ENCODE assay signal across 18 cellular contexts in the genomic region with DNA sequence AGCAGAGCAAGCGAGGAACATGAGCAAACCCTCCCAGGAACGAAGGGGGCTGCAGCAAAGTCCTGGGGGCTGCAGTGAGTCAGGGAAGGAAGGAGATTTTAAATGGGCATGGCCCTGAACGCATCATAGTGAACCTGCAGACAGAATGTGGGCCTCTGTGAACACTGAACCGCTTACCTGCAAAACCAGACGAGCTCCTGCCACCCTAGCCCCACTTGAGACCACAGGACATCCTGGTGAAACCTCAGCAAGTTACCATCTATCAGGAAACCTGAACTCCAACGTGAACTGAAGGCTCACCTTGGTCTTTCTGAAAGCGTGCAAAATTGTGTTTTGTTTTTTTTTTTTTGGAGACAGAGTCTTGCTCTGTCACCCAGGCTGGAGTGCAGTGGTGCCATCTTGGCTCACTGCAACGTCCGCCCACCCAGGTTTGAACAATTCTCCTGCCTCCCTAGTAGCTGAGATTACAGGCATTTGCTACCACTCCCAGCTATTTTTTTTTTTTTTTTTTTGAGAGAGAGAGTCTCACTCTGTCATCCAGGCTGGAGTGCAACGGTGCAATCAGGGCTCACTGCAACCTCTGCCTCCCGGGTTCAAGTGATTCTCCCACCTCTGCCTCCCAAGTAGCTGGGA. TPM values are rescaled to one million over a fixed set of nuclear protein-coding genes. Genes with fewer than 3 reads are reported as not detected.
DNase-seq lines count a peak whose midpoint lies in the region; ATAC-seq and TF ChIP-seq lines count a peak whose summit lies in the region.
"Had no signal": no experiment of that assay in that cellular context is flagged by ENCODE, and none has a peak within 500 bp of the region (broad histone marks: within the 10 kb centered on the region; RNA-seq: fewer than 3 reads in every experiment).

No MANE protein-coding gene starts in this region.

- peak; percentile 6 for DNase-seq in NK-92 treated with Interleukin-12 subunit alpha and Interleukin-12 subunit beta, amount 100 ng/mL, for 24 hours (lab: John Stamatoyannopoulos, UW)
- DNase-seq in NK-92 (lab: John Stamatoyannopoulos, UW; ENCODE audit: unreplicated experiment) (no peak), natural killer cell (no peak), SK-N-DZ (ENCODE audit: low spot score) (no peak)
- DNase-seq in natural killer cell treated with Interleukin-12 subunit alpha and Interleukin-12 subunit beta and Interleukin-15 and Interleukin-18, amount 100 ng/mL, for 72 hours (ENCODE audit: low spot score): no peak
- peak; percentile 37 for DNase-seq in effector CD4-positive, alpha-beta T cell
- DNase-seq in stimulated activated CD4-positive, alpha-beta T cell treated with anti-CD3 and anti-CD28 coated beads, Interleukin-1b, Interleukin-23, amount 100 ng/mL, for 48 hours: no peak
- DNase-seq: activated B cell treated with CpG ODN at 0.5 μM for 24 hours; DMS153; GF-D8; islet precursor cell; KG1; NCI-H2029; stimulated activated CD4-positive, alpha-beta T cell treated with anti-CD3 and anti-CD28 coated beads, Interleukin-4, amount 100 ng/mL, for 1 hour had no signal

- intact Hi-C loops in natural killer cell (cut with micrococcal nuclease): no loop called here

- H3K4me3 Mint-ChIP-seq in natural killer cell: no peak overlapping the region
- H3K4me3 Mint-ChIP-seq in natural killer cell treated with Interleukin-12 subunit alpha and Interleukin-12 subunit beta and Interleukin-15 and Interleukin-18, amount 100 ng/mL, for 72 hours: no peak overlapping the region
- H3K4me3 Mint-ChIP-seq: activated B cell treated with CpG ODN at 0.5 μM for 24 hours had no signal

- H3K4me1 Mint-ChIP-seq in natural killer cell: peaks cover 14% of the 10 kb centered on the region in 2 donors
- peaks cover 7 to 18% of the 10 kb centered on the region in 2 donors for H3K4me1 Mint-ChIP-seq in natural killer cell treated with Interleukin-12 subunit alpha and Interleukin-12 subunit beta and Interleukin-15 and Interleukin-18, amount 100 ng/mL, for 72 hours (ENCODE audit: low read depth in 2 of 2)
- H3K4me1 Mint-ChIP-seq: activated B cell treated with CpG ODN at 0.5 μM for 24 hours had no signal

- no peaks in the 10 kb centered on the region for H3K36me3 Mint-ChIP-seq in natural killer cell
- H3K36me3 Mint-ChIP-seq in natural killer cell treated with Interleukin-12 subunit alpha and Interleukin-12 subunit beta and Interleukin-15 and Interleukin-18, amount 100 ng/mL, for 72 hours: peaks cover 16% of the 10 kb centered on the region

- H3K27ac Mint-ChIP-seq in natural killer cell: no peak overlapping the region
- H3K27ac Mint-ChIP-seq in natural killer cell treated with Interleukin-12 subunit alpha and Interleukin-12 subunit beta and Interleukin-15 and Interleukin-18, amount 100 ng/mL, for 72 hours: no peak overlapping the region
- H3K27ac Mint-ChIP-seq: activated B cell treated with CpG ODN at 0.5 μM for 24 hours had no signal

- H3K27me3 Mint-ChIP-seq in natural killer cell (ENCODE audit: low read depth in 2 of 2): no peaks in the 10 kb centered on the region
- no peaks in the 10 kb centered on the region for H3K27me3 Mint-ChIP-seq in natural killer cell treated with Interleukin-12 subunit alpha and Interleukin-12 subunit beta and Interleukin-15 and Interleukin-18, amount 100 ng/mL, for 72 hours
- H3K27me3 Mint-ChIP-seq: activated B cell treated with CpG ODN at 0.5 μM for 24 hours had no signal

- H3K9me3 Mint-ChIP-seq in natural killer cell: no peaks in the 10 kb centered on the region
- H3K9me3 Mint-ChIP-seq in natural killer cell treated with Interleukin-12 subunit alpha and Interleukin-12 subunit beta and Interleukin-15 and Interleukin-18, amount 100 ng/mL, for 72 hours: no peaks in the 10 kb centered on the region
- H3K9me3 Mint-ChIP-seq: activated B cell treated with CpG ODN at 0.5 μM for 24 hours had no signal

- TF ChIP-seq CTCF in natural killer cell (IDR thresholded peaks at IDR 0.05): no peak

- ATAC-seq in natural killer cell: peak in 2 of 3 donors; percentile 57 to 83
- no peak for ATAC-seq in natural killer cell treated with Interleukin-12 subunit alpha and Interleukin-12 subunit beta and Interleukin-15 and Interleukin-18, amount 100 ng/mL, for 72 hours
- no peak for ATAC-seq in GM18519 (IDR thresholded peaks at IDR 0.05; ENCODE audit: low FRiP score, unreplicated experiment)
- ATAC-seq: GM12878, HCT116, Right ventricle myocardium inferior had no signal

RNA-seq across cellular contexts. Expression of a gene that starts 30.8 kb away (rescaled TPM):
- 10 to 100 TPM; 43.3 to 45.4 (median 45.1) TPM for total RNA-seq in natural killer cell
- 100 to 1,000 TPM in 1 of 2 donors, 10 to 100 TPM in 1; 77.5 to 364 TPM for total RNA-seq in natural killer cell treated with Interleukin-12 subunit alpha and Interleukin-12 subunit beta and Interleukin-15 and Interleukin-18, amount 100 ng/mL, for 72 hours
- polyA plus RNA-seq in SK-N-DZ (2014; cell fraction: cytosol; rRNA removed): 104 and 130 TPM in 2 replicates
- 682 and 973 TPM in 2 replicates for polyA plus RNA-seq in SK-N-DZ (2014; cell fraction: nucleus; rRNA removed)

RNA-seq across cellular contexts. Expression of a gene that starts 42.6 kb away (rescaled TPM):
- 1 to 10 TPM; 4.5 to 8.7 (median 6.5) TPM for total RNA-seq in natural killer cell
- total RNA-seq in natural killer cell treated with Interleukin-12 subunit alpha and Interleukin-12 subunit beta and Interleukin-15 and Interleukin-18, amount 100 ng/mL, for 72 hours: 1 to 10 TPM; 2.5 to 3.9 TPM
- 32.1 and 39.3 TPM in 2 replicates for polyA plus RNA-seq in SK-N-DZ (2014; cell fraction: cytosol; rRNA removed)
- 117 and 125 TPM in 2 replicates for polyA plus RNA-seq in SK-N-DZ (2014; cell fraction: nucleus; rRNA removed)

Comparison
In these comparisons a context has a peak if more than half of its experiments do, and no peak if none do; other contexts are left out.
1. DNase-seq: peak in NK-92 treated with Interleukin-12 subunit alpha and Interleukin-12 subunit beta, amount 100 ng/mL, for 24 hours (single experiment) and effector CD4-positive, alpha-beta T cell (single experiment); none in NK-92 (single experiment), natural killer cell (single experiment), natural killer cell treated with Interleukin-12 subunit alpha and Interleukin-12 subunit beta and Interleukin-15 and Interleukin-18, amount 100 ng/mL, for 72 hours (single experiment), stimulated activated CD4-positive, alpha-beta T cell treated with anti-CD3 and anti-CD28 coated beads, Interleukin-1b, Interleukin-23, amount 100 ng/mL, for 48 hours (single experiment) and SK-N-DZ (single experiment).
2. ATAC-seq: peak in natural killer cell (2 of 3); none in natural killer cell treated with Interleukin-12 subunit alpha and Interleukin-12 subunit beta and Interleukin-15 and Interleukin-18, amount 100 ng/mL, for 72 hours (0 of 2) and GM18519 (single experiment).